Comparison of ENCODE assay signal across 8 cellular contexts in the genomic region with DNA sequence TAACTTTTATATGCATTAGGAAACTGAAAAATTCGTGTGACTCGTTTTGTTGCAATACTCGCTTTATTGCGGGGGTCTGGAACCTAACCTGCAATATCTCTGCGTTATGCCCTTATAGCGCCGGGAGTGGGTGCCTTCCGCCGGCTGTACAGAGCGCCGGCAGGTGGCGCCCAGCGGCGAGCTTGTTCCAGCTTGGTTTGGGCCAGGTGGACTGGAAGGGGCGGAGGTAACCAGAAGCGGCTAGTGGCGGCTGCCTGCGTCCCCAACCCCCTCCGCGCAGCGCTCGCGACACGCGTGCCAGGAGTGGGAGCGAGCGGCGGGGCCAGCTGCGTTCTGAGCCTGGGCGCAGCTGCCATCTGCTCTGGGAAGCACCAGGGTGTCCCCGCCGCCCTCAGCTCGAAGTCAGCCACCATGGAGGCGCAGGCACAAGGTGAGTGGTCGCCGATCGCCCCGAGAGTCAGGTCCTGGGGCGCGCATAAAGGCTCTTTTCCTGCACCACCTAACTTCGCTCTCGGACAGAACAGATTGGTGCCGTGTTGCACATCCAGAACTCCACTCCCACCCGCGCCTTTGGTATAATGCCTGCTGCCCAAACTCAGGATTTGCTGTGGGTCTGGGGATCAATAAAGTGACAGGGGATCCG. TPM values are rescaled to one million over a fixed set of nuclear protein-coding genes. Genes with fewer than 3 reads are reported as not detected.
DNase-seq lines count a peak whose midpoint lies in the region; ATAC-seq and TF ChIP-seq lines count a peak whose summit lies in the region.

A gene with protein sequence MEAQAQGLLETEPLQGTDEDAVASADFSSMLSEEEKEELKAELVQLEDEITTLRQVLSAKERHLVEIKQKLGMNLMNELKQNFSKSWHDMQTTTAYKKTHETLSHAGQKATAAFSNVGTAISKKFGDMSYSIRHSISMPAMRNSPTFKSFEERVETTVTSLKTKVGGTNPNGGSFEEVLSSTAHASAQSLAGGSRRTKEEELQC (plus strand): TSS at position 233 of the 643 bp plus-strand sequence. CDS start 179 bp downstream, at position 412.

- H3K4me3 Mint-ChIP-seq in H9: peak within 1 kb of the TSS; percentile 78 to 93

- no peaks in the 10 kb centered on the region for H4K20me1 ChIP-seq in H9 (ENCODE audit: control insufficient read depth, insufficient read depth, insufficient read length)

- no peak within 1 kb of the TSS for H2AFZ ChIP-seq in H9 (ENCODE audit: low read length)

- intact Hi-C loops in left cardiac atrium (cut with DNase I): loop anchor here (5.0 to 10.0 kb wide), 4 partner anchors 39 to 151 kb away; a partner anchor contains a TSS

- no peak within 1 kb of the TSS for H4K5ac ChIP-seq in H9 (ENCODE audit: insufficient read length, low read depth, low read length)

- H3K18ac ChIP-seq in H9 (ENCODE audit: insufficient read length, low read depth, low read length): no peak within 1 kb of the TSS

- peak; percentile 94 to 95 for ATAC-seq in left cardiac atrium
- peak; percentile 90 to 94 for ATAC-seq in upper lobe of left lung (ENCODE audit: low FRiP score in 2 of 2)

- no peaks in the 10 kb centered on the region for H3K79me2 ChIP-seq in H9 (ENCODE audit: insufficient read depth, low read length)

- TF ChIP-seq EP300 in upper lobe of left lung (IDR thresholded peaks at IDR 0.05): no peak

- H3K23ac ChIP-seq in H9 (ENCODE audit: insufficient read length, low read depth, low read length): no peak within 1 kb of the TSS

- peaks cover 12 to 21% of the 10 kb centered on the region in 2 experiments for H3K4me1 Mint-ChIP-seq in H9

- peak within 1 kb of the TSS in 1 of 3 experiments; percentile 73; a peak in 2 of 7 replicates for H3K27ac Mint-ChIP-seq in H9

- H4K91ac ChIP-seq in H9 (ENCODE audit: insufficient read length, low read depth, low read length): no peak within 1 kb of the TSS

- no peaks in the 10 kb centered on the region for H3K36me3 ChIP-seq in upper lobe of left lung

- no peak within 1 kb of the TSS for H2BK15ac ChIP-seq in H9 (ENCODE audit: low read depth, low read length)

- H3K9me3 ChIP-seq in H9 (ENCODE audit: control insufficient read depth, low read depth, low read length) (no peaks in the 10 kb centered on the region), upper lobe of left lung (no peaks in the 10 kb centered on the region)

- peak within 1 kb of the TSS; percentile 99 for H3K4me2 ChIP-seq in H9 (ENCODE audit: insufficient read depth, insufficient read length, low read length)

- no peaks in the 10 kb centered on the region for H3K4me1 ChIP-seq in H9 (ENCODE audit: insufficient read depth, low read length)
- peaks cover 16 to 24% (median 19%) of the 10 kb centered on the region in 4 donors for H3K4me1 ChIP-seq in upper lobe of left lung

- no peak within 1 kb of the TSS for H2BK20ac ChIP-seq in H9 (ENCODE audit: low read depth, low read length, poor library complexity, severe bottlenecking)

- TF ChIP-seq CTCF in H9 (conservative IDR thresholded peaks at IDR 0.05) (peak; percentile 88), LNCaP clone FGC (IDR thresholded peaks at IDR 0.05; ENCODE audit: control insufficient read depth, extremely low read depth, insufficient read depth) (peak; percentile 95), upper lobe of left lung (IDR thresholded peaks at IDR 0.05) (peak; percentile 68 to 86 (median 78))

- peak within 1 kb of the TSS; percentile 68 for H3K4me3 ChIP-seq in LNCaP clone FGC (ENCODE audit: low read depth, low read length)
- H3K4me3 ChIP-seq in upper lobe of left lung: peak within 1 kb of the TSS; percentile 56 to 63 (median 60)

- peak; percentile 71 for DNase-seq in ELR (ENCODE audit: low read depth)
- DNase-seq in H9: peak; percentile 89
- DNase-seq in LNCaP clone FGC (ENCODE audit: low read depth): peak; percentile 61
- DNase-seq in SKM-1 (lab: John Stamatoyannopoulos, UW; ENCODE audit: unreplicated experiment): peak; percentile 40
- peak; percentile 57 for DNase-seq in amniotic epithelial cell (ENCODE audit: low read depth)
- peak; percentile 84 for DNase-seq in left cardiac atrium
- DNase-seq in pons (ENCODE audit: low spot score): peak; percentile 62
- DNase-seq in upper lobe of left lung: peak; percentile 86 to 95

- H3K27ac ChIP-seq in H9 (ENCODE audit: insufficient read length, low read depth, low read length): no peak within 1 kb of the TSS
- peak within 1 kb of the TSS in 3 of 4 donors; percentile 30 to 72 (median 66) for H3K27ac ChIP-seq in upper lobe of left lung

- H3K27me3 Mint-ChIP-seq in H9 (ENCODE audit: low read depth): peaks cover 52% of the 10 kb centered on the region

- peak within 1 kb of the TSS; percentile 60 for H3K9ac ChIP-seq in H9 (ENCODE audit: extremely low read depth, insufficient read length, low read length)

- no peak within 1 kb of the TSS for H2BK5ac ChIP-seq in H9 (ENCODE audit: insufficient read length, low read length)

- no peak within 1 kb of the TSS for H2BK120ac ChIP-seq in H9 (ENCODE audit: low read depth, low read length, poor library complexity, severe bottlenecking)

- no peaks in the 10 kb centered on the region for H3K79me1 ChIP-seq in H9 (ENCODE audit: insufficient read depth, low read depth, low read length, poor library complexity, severe bottlenecking)

- peak within 1 kb of the TSS; percentile 45; the same call in 1 of the 2 replicates for H3K14ac ChIP-seq in H9 (ENCODE audit: insufficient read depth, low read length)

- no peak within 1 kb of the TSS for H2AK5ac ChIP-seq in H9 (ENCODE audit: insufficient read length, low read length)

- no peak within 1 kb of the TSS for H2BK12ac ChIP-seq in H9 (ENCODE audit: insufficient read length, low read depth, low read length)

- peak in 1 of 4 donors; percentile 47 for TF ChIP-seq POLR2A in upper lobe of left lung (IDR thresholded peaks at IDR 0.05)

- no peaks in the 10 kb centered on the region for H3K36me3 Mint-ChIP-seq in H9 (ENCODE audit: insufficient read depth in 1 of 3, low read depth in 3 of 3)

- WGBS in H9 (ENCODE audit: extremely low coverage, insufficient read length, low lambda C conversion rate): no CpG with 5 or more reads among the region's 46 CpGs
- WGBS in upper lobe of left lung, 2 donors: 0 to 1% methylated on average over 6 to 31 of the region's 46 CpGs

- H4K8ac ChIP-seq in H9 (replicated peaks; ENCODE audit: insufficient read length, low read depth, low read length): no peak within 1 kb of the TSS

- no peaks in the 10 kb centered on the region; the same call in 1 of the 2 replicates for H3K27me3 ChIP-seq in H9 (ENCODE audit: insufficient read depth, low read length)
- H3K27me3 ChIP-seq in upper lobe of left lung: peaks cover 0 to 4% (median 0%) of the 10 kb centered on the region in 4 donors

- H3K9me3 Mint-ChIP-seq in H9: no peaks in the 10 kb centered on the region

- no peak within 1 kb of the TSS for H3K56ac ChIP-seq in H9 (ENCODE audit: insufficient read length, low read depth, low read length)

- H3K23me2 ChIP-seq in H9 (ENCODE audit: insufficient read length, low read depth, low read length, poor library complexity, severe bottlenecking): peaks cover 7% of the 10 kb centered on the region

- no peak within 1 kb of the TSS for H3K4ac ChIP-seq in H9 (ENCODE audit: low read depth, low read length)

- no peak within 1 kb of the TSS for H3T11ph ChIP-seq in H9 (ENCODE audit: low read length)

RNA-seq across cellular contexts. Expression of the gene that starts here (rescaled TPM):
- total RNA-seq in H9 (2021) (6.6 and 6.9 TPM in 2 replicates), left cardiac atrium (10 to 100 TPM; 27.9 to 50.4 TPM), upper lobe of left lung (10 to 100 TPM; 15.5 to 63.4 (median 32.2) TPM)

Comparison
In these comparisons a context has a peak if more than half of its experiments do, and no peak if none do; other contexts are left out.
1. DNase-seq: peak in every context shown above with its lines; median percentile 90 in upper lobe of left lung; 89 in H9; 84 in left cardiac atrium; 71 in ELR; 62 in pons; 61 in LNCaP clone FGC; 57 in amniotic epithelial cell; 40 in SKM-1.